In the genomic region with DNA sequence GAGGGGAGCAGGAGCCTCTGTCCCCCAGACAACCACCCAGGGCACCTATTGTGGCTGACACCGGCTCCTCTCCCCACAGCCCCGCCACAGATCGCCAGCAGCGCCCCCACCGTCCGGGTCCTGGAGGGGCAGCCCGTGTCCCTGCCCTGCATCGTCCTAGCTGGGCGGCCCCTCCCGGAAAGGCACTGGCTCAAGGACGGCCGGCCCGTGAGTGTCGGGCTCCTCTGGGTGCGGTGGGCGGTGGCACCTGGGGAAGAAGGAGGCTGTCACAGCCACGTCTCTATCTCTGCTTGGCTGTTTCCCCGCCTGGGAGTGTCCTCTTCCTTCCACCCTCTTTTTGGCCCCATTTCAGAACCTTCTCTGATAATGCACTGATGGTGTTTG, we compare ENCODE assay signal across 1 cellular context.
TF ChIP-seq lines count a peak whose summit lies in the region.

No MANE protein-coding gene starts in this region.

TF ChIP-seq in GM23338, 12 proteins besides CTCF, POLR2A, EP300 and RAD21 (continued from another document):
- TF ChIP-seq, protein P1, sequence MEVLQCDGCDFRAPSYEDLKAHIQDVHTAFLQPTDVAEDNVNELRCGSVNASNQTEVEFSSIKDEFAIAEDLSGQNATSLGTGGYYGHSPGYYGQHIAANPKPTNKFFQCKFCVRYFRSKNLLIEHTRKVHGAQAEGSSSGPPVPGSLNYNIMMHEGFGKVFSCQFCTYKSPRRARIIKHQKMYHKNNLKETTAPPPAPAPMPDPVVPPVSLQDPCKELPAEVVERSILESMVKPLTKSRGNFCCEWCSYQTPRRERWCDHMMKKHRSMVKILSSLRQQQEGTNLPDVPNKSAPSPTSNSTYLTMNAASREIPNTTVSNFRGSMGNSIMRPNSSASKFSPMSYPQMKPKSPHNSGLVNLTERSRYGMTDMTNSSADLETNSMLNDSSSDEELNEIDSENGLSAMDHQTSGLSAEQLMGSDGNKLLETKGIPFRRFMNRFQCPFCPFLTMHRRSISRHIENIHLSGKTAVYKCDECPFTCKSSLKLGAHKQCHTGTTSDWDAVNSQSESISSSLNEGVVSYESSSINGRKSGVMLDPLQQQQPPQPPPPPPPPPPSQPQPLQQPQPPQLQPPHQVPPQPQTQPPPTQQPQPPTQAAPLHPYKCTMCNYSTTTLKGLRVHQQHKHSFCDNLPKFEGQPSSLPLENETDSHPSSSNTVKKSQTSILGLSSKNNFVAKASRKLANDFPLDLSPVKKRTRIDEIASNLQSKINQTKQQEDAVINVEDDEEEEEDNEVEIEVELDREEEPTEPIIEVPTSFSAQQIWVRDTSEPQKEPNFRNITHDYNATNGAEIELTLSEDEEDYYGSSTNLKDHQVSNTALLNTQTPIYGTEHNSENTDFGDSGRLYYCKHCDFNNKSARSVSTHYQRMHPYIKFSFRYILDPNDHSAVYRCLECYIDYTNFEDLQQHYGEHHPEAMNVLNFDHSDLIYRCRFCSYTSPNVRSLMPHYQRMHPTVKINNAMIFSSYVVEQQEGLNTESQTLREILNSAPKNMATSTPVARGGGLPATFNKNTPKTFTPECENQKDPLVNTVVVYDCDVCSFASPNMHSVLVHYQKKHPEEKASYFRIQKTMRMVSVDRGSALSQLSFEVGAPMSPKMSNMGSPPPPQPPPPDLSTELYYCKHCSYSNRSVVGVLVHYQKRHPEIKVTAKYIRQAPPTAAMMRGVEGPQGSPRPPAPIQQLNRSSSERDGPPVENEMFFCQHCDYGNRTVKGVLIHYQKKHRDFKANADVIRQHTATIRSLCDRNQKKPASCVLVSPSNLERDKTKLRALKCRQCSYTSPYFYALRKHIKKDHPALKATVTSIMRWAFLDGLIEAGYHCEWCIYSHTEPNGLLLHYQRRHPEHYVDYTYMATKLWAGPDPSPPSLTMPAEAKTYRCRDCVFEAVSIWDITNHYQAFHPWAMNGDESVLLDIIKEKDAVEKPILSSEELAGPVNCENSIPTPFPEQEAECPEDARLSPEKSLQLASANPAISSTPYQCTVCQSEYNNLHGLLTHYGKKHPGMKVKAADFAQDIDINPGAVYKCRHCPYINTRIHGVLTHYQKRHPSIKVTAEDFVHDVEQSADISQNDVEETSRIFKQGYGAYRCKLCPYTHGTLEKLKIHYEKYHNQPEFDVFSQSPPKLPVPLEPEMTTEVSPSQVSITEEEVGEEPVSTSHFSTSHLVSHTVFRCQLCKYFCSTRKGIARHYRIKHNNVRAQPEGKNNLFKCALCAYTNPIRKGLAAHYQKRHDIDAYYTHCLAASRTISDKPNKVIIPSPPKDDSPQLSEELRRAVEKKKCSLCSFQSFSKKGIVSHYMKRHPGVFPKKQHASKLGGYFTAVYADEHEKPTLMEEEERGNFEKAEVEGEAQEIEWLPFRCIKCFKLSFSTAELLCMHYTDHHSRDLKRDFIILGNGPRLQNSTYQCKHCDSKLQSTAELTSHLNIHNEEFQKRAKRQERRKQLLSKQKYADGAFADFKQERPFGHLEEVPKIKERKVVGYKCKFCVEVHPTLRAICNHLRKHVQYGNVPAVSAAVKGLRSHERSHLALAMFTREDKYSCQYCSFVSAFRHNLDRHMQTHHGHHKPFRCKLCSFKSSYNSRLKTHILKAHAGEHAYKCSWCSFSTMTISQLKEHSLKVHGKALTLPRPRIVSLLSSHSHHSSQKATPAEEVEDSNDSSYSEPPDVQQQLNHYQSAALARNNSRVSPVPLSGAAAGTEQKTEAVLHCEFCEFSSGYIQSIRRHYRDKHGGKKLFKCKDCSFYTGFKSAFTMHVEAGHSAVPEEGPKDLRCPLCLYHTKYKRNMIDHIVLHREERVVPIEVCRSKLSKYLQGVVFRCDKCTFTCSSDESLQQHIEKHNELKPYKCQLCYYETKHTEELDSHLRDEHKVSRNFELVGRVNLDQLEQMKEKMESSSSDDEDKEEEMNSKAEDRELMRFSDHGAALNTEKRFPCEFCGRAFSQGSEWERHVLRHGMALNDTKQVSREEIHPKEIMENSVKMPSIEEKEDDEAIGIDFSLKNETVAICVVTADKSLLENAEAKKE (CRISPR knock-in tag; IDR thresholded peaks at IDR 0.05) = no peak
- TF ChIP-seq ZNF331 (CRISPR knock-in tag; IDR thresholded peaks at IDR 0.05; ENCODE audit: low read depth) (no peak), CREB1 (CRISPR knock-in tag; IDR thresholded peaks at IDR 0.05; ENCODE audit: low read depth) (no peak), STAT1 (IDR thresholded peaks at IDR 0.05; ENCODE audit: unreplicated experiment) (no peak), JUNB (IDR thresholded peaks at IDR 0.05; ENCODE audit: unreplicated experiment) (no peak), EZH2phosphoT487 (IDR thresholded peaks at IDR 0.05; ENCODE audit: unreplicated experiment) (no peak), ZNF114 (CRISPR knock-in tag; IDR thresholded peaks at IDR 0.05) (no peak), NANOG (IDR thresholded peaks at IDR 0.05; ENCODE audit: borderline replicate concordance) (no peak)
- TF ChIP-seq, protein P2, sequence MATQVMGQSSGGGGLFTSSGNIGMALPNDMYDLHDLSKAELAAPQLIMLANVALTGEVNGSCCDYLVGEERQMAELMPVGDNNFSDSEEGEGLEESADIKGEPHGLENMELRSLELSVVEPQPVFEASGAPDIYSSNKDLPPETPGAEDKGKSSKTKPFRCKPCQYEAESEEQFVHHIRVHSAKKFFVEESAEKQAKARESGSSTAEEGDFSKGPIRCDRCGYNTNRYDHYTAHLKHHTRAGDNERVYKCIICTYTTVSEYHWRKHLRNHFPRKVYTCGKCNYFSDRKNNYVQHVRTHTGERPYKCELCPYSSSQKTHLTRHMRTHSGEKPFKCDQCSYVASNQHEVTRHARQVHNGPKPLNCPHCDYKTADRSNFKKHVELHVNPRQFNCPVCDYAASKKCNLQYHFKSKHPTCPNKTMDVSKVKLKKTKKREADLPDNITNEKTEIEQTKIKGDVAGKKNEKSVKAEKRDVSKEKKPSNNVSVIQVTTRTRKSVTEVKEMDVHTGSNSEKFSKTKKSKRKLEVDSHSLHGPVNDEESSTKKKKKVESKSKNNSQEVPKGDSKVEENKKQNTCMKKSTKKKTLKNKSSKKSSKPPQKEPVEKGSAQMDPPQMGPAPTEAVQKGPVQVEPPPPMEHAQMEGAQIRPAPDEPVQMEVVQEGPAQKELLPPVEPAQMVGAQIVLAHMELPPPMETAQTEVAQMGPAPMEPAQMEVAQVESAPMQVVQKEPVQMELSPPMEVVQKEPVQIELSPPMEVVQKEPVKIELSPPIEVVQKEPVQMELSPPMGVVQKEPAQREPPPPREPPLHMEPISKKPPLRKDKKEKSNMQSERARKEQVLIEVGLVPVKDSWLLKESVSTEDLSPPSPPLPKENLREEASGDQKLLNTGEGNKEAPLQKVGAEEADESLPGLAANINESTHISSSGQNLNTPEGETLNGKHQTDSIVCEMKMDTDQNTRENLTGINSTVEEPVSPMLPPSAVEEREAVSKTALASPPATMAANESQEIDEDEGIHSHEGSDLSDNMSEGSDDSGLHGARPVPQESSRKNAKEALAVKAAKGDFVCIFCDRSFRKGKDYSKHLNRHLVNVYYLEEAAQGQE (IDR thresholded peaks at IDR 0.05; ENCODE audit: unreplicated experiment) = no peak
